In the genomic region with DNA sequence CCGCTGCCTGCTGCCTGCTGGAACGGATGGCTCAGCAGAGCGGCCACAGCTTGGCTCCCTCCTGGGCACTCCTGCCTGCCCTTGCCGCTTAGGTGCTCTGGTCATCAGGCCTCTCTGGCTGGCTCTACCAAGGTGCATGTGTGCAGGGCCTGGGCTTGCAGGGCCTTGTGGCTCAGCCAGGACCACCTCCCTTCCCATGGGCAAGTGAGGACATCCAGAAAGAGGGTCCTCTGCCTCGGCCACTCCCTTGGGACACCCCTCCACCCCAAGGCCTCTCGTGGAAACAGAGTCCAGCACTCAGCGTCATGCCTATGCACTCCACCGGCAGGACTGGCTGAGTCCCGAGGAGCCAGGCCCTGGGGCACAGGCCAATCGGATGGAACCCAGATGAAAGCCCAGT, we compare ENCODE assay signal across 1 cellular context. TPM values are rescaled to one million over a fixed set of nuclear protein-coding genes. Genes with fewer than 3 reads are reported as not detected.
"Had no signal": no experiment of that assay in that cellular context is flagged by ENCODE, and none has a peak within 500 bp of the region (broad histone marks: within the 10 kb centered on the region; RNA-seq: fewer than 3 reads in every experiment).

No MANE protein-coding gene starts in this region.

RNA-seq across cellular contexts. Expression of a gene that starts 6.3 kb away (rescaled TPM):
- total RNA-seq: OCI-LY7 had no signal
